Comparison of ENCODE assay signal across 29 cellular contexts in genomic region chr10:127081946-127082345, GRCh38.
"Had no signal": no experiment of that assay in that cellular context is flagged by ENCODE, and none has a peak within 500 bp of the region (broad histone marks: within the 10 kb centered on the region; RNA-seq: fewer than 3 reads in every experiment).

No MANE protein-coding gene starts in this region.

- H3K27me3 ChIP-seq: Peyer's patch, SJCRH30 had no signal

- H3K4me1 Mint-ChIP-seq: activated B cell treated with CpG ODN at 0.5 μM for 24 hours; activated CD4-positive, alpha-beta T cell treated with anti-CD3 and anti-CD28 coated beads, Interleukin-2, amount 10 ng/mL, durations not matched to agents 24 days and 14 days; activated T-helper 17 cell treated with anti-CD3 and anti-CD28 coated beads, Interleukin-2, amount 50 U/mL, for 72 hours; central memory CD8-positive, alpha-beta T cell had no signal

- H3K27ac Mint-ChIP-seq: activated B cell treated with CpG ODN at 0.5 μM for 24 hours; activated CD4-positive, alpha-beta memory T cell treated with anti-CD3 and anti-CD28 coated beads for 36 hours; activated CD4-positive, alpha-beta T cell treated with anti-CD3 and anti-CD28 coated beads, Interleukin-2, amount 10 ng/mL, durations not matched to agents 24 days and 14 days; activated naive CD4-positive, alpha-beta T cell treated with anti-CD3 and anti-CD28 coated beads for 36 hours; activated naive CD8-positive, alpha-beta T cell; activated T-helper 17 cell treated with anti-CD3 and anti-CD28 coated beads, Interleukin-2, amount 50 U/mL, for 72 hours; brain; T-helper 1 cell treated with Interleukin-12 subunit alpha and Interleukin-12 subunit beta and Interleukin-4 antibody, amounts not matched to agents 30 μg/mL and 1 μg/mL, for 36 hours had no signal

- H3K27ac ChIP-seq: Peyer's patch, RWPE1, SJCRH30 had no signal

- H3K36me3 Mint-ChIP-seq: activated CD4-positive, alpha-beta memory T cell treated with anti-CD3 and anti-CD28 coated beads for 36 hours; activated naive CD8-positive, alpha-beta T cell had no signal

- H3K4me1 ChIP-seq: Peyer's patch, SJCRH30 had no signal

- H3K27me3 Mint-ChIP-seq: activated B cell treated with CpG ODN at 0.5 μM for 24 hours; activated CD4-positive, alpha-beta memory T cell treated with anti-CD3 and anti-CD28 coated beads for 36 hours; activated CD4-positive, alpha-beta T cell treated with anti-CD3 and anti-CD28 coated beads, Interleukin-2, amount 10 ng/mL, durations not matched to agents 24 days and 14 days; activated naive CD8-positive, alpha-beta T cell; brain; central memory CD8-positive, alpha-beta T cell had no signal

- H3K4me3 Mint-ChIP-seq: activated B cell treated with CpG ODN at 0.5 μM for 24 hours; activated CD4-positive, alpha-beta memory T cell treated with anti-CD3 and anti-CD28 coated beads for 36 hours; activated CD4-positive, alpha-beta T cell treated with anti-CD3 and anti-CD28 coated beads, Interleukin-2, amount 10 ng/mL, durations not matched to agents 24 days and 14 days; activated naive CD4-positive, alpha-beta T cell treated with anti-CD3 and anti-CD28 coated beads for 36 hours; activated naive CD8-positive, alpha-beta T cell; activated T-helper 17 cell treated with anti-CD3 and anti-CD28 coated beads, Interleukin-2, amount 50 U/mL, for 72 hours; brain; central memory CD8-positive, alpha-beta T cell; T-helper 1 cell treated with Interleukin-12 subunit alpha and Interleukin-12 subunit beta and Interleukin-4 antibody, amounts not matched to agents 30 μg/mL and 1 μg/mL, for 36 hours had no signal

- H3K4me3 ChIP-seq: K562, Peyer's patch, SJCRH30 had no signal

- H3K9me3 ChIP-seq: Peyer's patch, SJCRH30, SK-N-SH had no signal

- H3K9me3 Mint-ChIP-seq: activated B cell treated with CpG ODN at 0.5 μM for 24 hours; activated CD4-positive, alpha-beta memory T cell treated with anti-CD3 and anti-CD28 coated beads for 36 hours; activated CD4-positive, alpha-beta T cell treated with anti-CD3 and anti-CD28 coated beads, Interleukin-2, amount 10 ng/mL, durations not matched to agents 24 days and 14 days; activated naive CD4-positive, alpha-beta T cell treated with anti-CD3 and anti-CD28 coated beads for 36 hours; brain; T-helper 1 cell treated with Interleukin-12 subunit alpha and Interleukin-12 subunit beta and Interleukin-4 antibody, amounts not matched to agents 30 μg/mL and 1 μg/mL, for 36 hours had no signal

- ATAC-seq: activated T-helper 17 cell treated with anti-CD3 and anti-CD28 coated beads, Interleukin-2, amount 50 U/mL, for 72 hours; K562 had no signal

- DNase-seq: activated B cell treated with CpG ODN at 0.5 μM for 24 hours; activated CD4-positive, alpha-beta memory T cell treated with anti-CD3 and anti-CD28 coated beads for 36 hours; activated CD4-positive, alpha-beta T cell treated with anti-CD3 and anti-CD28 coated beads for 1 hour; activated CD4-positive, alpha-beta T cell treated with anti-CD3 and anti-CD28 coated beads, Interleukin-2, amount 10 ng/mL, durations not matched to agents 24 days and 14 days; activated CD8-positive, alpha-beta memory T cell treated with anti-CD3 and anti-CD28 coated beads for 24 hours; activated gamma-delta T cell; activated naive CD4-positive, alpha-beta T cell treated with anti-CD3 and anti-CD28 coated beads for 36 hours; activated T-cell treated with anti-CD3 and anti-CD28 coated beads, Interleukin-2, amount 50 U/mL, for 48 hours; amygdala; Kasumi-1; NCI-H1048; NCI-H1930; NCI-H2171 treated with DMSO at 0.1 percent for 48 hours; NCI-H226; NCI-H526; NCI-H82; OCI-M1; Peyer's patch; Right ventricle myocardium superior; SJCRH30; SK-N-SH; T-helper 9 cell had no signal

- H3K9ac ChIP-seq: SK-N-SH had no signal
